In genomic region chr5:160534125-160534524, GRCh38 we compare ENCODE assay signal across 5 cellular contexts.
"Had no signal": no experiment of that assay in that cellular context is flagged by ENCODE, and none has a peak within 500 bp of the region (broad histone marks: within the 10 kb centered on the region; RNA-seq: fewer than 3 reads in every experiment).

No MANE protein-coding gene starts in this region.

- H3K4me3 ChIP-seq: GM23338, K562 had no signal

- H3K27ac Mint-ChIP-seq: GM23338, H9 had no signal

- ATAC-seq: GM23338, K562 had no signal

- H3K4me3 Mint-ChIP-seq: GM23338, H9 had no signal

- H3K9me3 Mint-ChIP-seq: GM23338, H9 had no signal

- DNase-seq: H9, HCEC 1CT, IMR-90 had no signal
